ENCODE assay signal across 8 cellular contexts in the genomic region with DNA sequence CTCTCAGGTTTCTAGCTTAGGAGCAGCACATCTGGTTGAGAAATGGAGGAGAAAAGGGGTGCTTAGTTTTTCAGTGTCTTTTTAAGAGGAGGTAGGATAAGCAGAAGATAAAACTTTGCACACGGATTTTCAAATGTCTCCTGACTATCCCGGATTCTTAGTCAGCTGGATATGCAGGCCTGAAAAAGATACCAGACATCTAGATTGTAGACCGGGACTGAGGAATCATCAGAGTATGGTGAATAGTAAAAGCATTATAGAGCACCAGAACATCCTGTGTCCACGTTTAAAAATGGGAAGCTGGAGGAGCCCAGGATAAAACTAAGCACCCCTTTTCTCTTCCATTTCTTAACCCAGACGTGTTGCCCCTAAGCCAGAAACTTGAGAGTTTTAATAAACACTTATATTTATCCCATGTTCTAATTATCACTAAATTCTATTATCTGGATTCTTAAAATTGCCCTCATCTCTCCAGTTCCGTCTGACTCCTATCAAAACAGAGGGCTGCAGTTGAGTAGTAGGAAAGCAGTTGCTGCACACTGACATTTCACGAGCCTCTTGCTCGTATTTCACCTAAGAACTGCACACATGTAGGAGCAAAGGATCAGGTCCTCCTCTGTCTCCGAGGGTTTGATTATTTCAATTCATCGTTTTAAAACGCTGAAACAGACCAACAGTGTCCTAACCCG. TPM values are rescaled to one million over a fixed set of nuclear protein-coding genes. Genes with fewer than 3 reads are reported as not detected.
DNase-seq lines count a peak whose midpoint lies in the region; ATAC-seq and TF ChIP-seq lines count a peak whose summit lies in the region.

No MANE protein-coding gene starts in this region.

- CTCF ChIA-PET in OCI-LY7 (lab: Charles Lee; ENCODE audit: unreplicated experiment): no interaction called here

- no peaks in the 10 kb centered on the region for H3K9me3 Mint-ChIP-seq in activated naive CD4-positive, alpha-beta T cell treated with anti-CD3 and anti-CD28 coated beads, Interleukin-2, amount 50 U/mL, for 24 hours

- H3K9ac ChIP-seq in duodenal mucosa (ENCODE audit: low read depth in 1 of 2, low read length in 2 of 2): peak overlapping the region; percentile 73 to 88

- H3K9me3 ChIP-seq in OCI-LY7 (ENCODE audit: low read length) (peaks cover 8% of the 10 kb centered on the region; the same call in 1 of the 2 replicates), duodenal mucosa (ENCODE audit: control insufficient read depth in 1 of 2, low read length in 2 of 2) (no peaks in the 10 kb centered on the region), mononuclear cell (ENCODE audit: low read depth, low read length) (no peaks in the 10 kb centered on the region)

- H3K4me3 ChIP-seq in OCI-LY7 (ENCODE audit: low read depth, low read length, poor library complexity, severe bottlenecking) (peak overlapping the region; percentile 95), duodenal mucosa (ENCODE audit: low read depth in 1 of 2, low read length in 2 of 2) (peak overlapping the region; percentile 85 to 98), mononuclear cell (ENCODE audit: low read length) (peak overlapping the region; percentile 73)

- H3K36me3 ChIP-seq in OCI-LY7 (ENCODE audit: insufficient read depth, low read length) (peaks cover 6% of the 10 kb centered on the region; the same call in 1 of the 2 replicates), duodenal mucosa (ENCODE audit: control insufficient read depth in 1 of 2, insufficient read depth in 2 of 2, low read length in 2 of 2) (no peaks in the 10 kb centered on the region)

- H3K27ac ChIP-seq in OCI-LY7 (ENCODE audit: low read depth, low read length, poor library complexity, severe bottlenecking) (peak overlapping the region; percentile 57), duodenal mucosa (ENCODE audit: low read depth, low read length) (peak overlapping the region; percentile 70)

- TSS peak; percentile 85 for BruUV-seq in OCI-LY7 (replicated peaks; lab: Mats Ljungman, UMichigan)

- no peak for TF ChIP-seq CTCF in OCI-LY7 (conservative IDR thresholded peaks at IDR 0.05; ENCODE audit: low read length)

- H3K4me1 ChIP-seq in OCI-LY7 (ENCODE audit: insufficient read depth, low read length, poor library complexity, severe bottlenecking) (peaks cover 7% of the 10 kb centered on the region), duodenal mucosa (ENCODE audit: control insufficient read depth in 1 of 2, insufficient read depth in 2 of 2, low read length in 2 of 2) (peaks cover 6 to 10% of the 10 kb centered on the region in 2 donors), mononuclear cell (ENCODE audit: insufficient read depth, low read length) (peaks cover 13% of the 10 kb centered on the region)

- no peaks in the 10 kb centered on the region for H3K9me2 ChIP-seq in OCI-LY7 (ENCODE audit: insufficient read depth, low read length)

- no peaks in the 10 kb centered on the region for H4K20me1 ChIP-seq in OCI-LY7 (ENCODE audit: insufficient read depth, low read length)

- peak overlapping the region; percentile 99 for H2AFZ ChIP-seq in OCI-LY7 (ENCODE audit: low read length)

- POLR2A ChIA-PET in OCI-LY7 (lab: Charles Lee): interaction anchor here (0.7 to 1.4 kb wide), 4 partner anchors 17 to 229 kb away, joined by 3 to 7 read pairs (median 5); no protein-coding TSS in a partner anchor

- H3K4me1 Mint-ChIP-seq in activated naive CD4-positive, alpha-beta T cell treated with anti-CD3 and anti-CD28 coated beads, Interleukin-2, amount 50 U/mL, for 24 hours: peaks cover 58% of the 10 kb centered on the region

- peak; percentile 38 for ATAC-seq in HG02973 (IDR thresholded peaks at IDR 0.05; ENCODE audit: unreplicated experiment)

- peak overlapping the region; percentile 94 for H3K27ac Mint-ChIP-seq in activated naive CD4-positive, alpha-beta T cell treated with anti-CD3 and anti-CD28 coated beads, Interleukin-2, amount 50 U/mL, for 24 hours

- peaks cover 24% of the 10 kb centered on the region; the same call in 1 of the 2 replicates for H3K79me2 ChIP-seq in OCI-LY7 (ENCODE audit: insufficient read depth, low read depth, low read length)

- peak overlapping the region; percentile 97 for H3K4me3 Mint-ChIP-seq in activated naive CD4-positive, alpha-beta T cell treated with anti-CD3 and anti-CD28 coated beads, Interleukin-2, amount 50 U/mL, for 24 hours

- H3K27me3 ChIP-seq in duodenal mucosa (ENCODE audit: control insufficient read depth in 1 of 2, insufficient read depth in 2 of 2, low read length in 2 of 2): no peaks in the 10 kb centered on the region
- H3K27me3 ChIP-seq in mononuclear cell (ENCODE audit: insufficient read depth, low read length): no peaks in the 10 kb centered on the region

- DNase-seq in activated naive CD4-positive, alpha-beta T cell treated with Interleukin-2 at 50 U/mL for 16 hours: no peak
- no peak for DNase-seq in OCI-LY7 (ENCODE audit: low spot score)
- no peak for DNase-seq in retina
- DNase-seq in NCI-H2081 treated with DMSO at 0.1 percent for 48 hours (lab: John Stamatoyannopoulos, UW): no peak

- H3K36me3 Mint-ChIP-seq in activated naive CD4-positive, alpha-beta T cell treated with anti-CD3 and anti-CD28 coated beads, Interleukin-2, amount 50 U/mL, for 24 hours: peaks cover 14% of the 10 kb centered on the region

- intact Hi-C loops in OCI-LY7 (cut with micrococcal nuclease; ENCODE audit: unreplicated experiment): loop anchor here (5.0 kb wide), 2 partner anchors 194 to 464 kb away; partner anchors contain the start of gene ZZZ3

- H3K27me3 Mint-ChIP-seq in activated naive CD4-positive, alpha-beta T cell treated with anti-CD3 and anti-CD28 coated beads, Interleukin-2, amount 50 U/mL, for 24 hours: no peaks in the 10 kb centered on the region

- H3K4me2 ChIP-seq in OCI-LY7 (ENCODE audit: low read length): peak overlapping the region; percentile 80

RNA-seq across cellular contexts. Expression of gene PIGK, which starts 0.6 kb away (rescaled TPM):
- total RNA-seq in OCI-LY7 (2014; rRNA removed; shearing (Covaris generic)): 8.6 and 13.3 TPM in 2 replicates
- total RNA-seq in OCI-LY7 (2022) (17.4 and 18.9 TPM in 2 replicates), mononuclear cell (14.4 TPM)
